ENCODE assay signal across 22 cellular contexts in the genomic region with DNA sequence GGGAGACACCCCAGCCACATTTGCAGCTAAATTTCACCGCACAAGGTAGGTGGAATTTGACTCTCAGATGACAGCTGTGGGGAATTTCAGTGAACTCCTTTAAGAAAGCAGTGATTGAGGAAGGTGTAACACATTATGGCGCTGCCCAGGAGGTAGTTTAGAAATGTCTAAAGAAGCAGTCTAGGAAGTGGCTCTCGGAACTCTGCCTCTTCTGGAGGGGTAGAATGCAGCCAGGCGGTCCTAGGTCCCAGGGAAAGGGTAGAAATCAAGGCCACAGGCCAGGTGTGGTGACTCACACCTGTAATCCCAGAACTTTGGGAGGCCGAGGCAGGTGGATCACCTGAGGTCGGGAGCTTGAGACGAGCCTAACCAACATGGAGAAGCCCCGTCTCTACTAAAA.
DNase-seq lines count a peak whose midpoint lies in the region; ATAC-seq and TF ChIP-seq lines count a peak whose summit lies in the region.
"Had no signal": no experiment of that assay in that cellular context is flagged by ENCODE, and none has a peak within 500 bp of the region (broad histone marks: within the 10 kb centered on the region; RNA-seq: fewer than 3 reads in every experiment).

No MANE protein-coding gene starts in this region.

- H3K27me3 Mint-ChIP-seq in chondrocyte (ENCODE audit: low read depth) (no peaks in the 10 kb centered on the region), progenitor cell of endocrine pancreas (no peaks in the 10 kb centered on the region)

- H3K4me1 ChIP-seq in right atrium auricular region (peaks cover 0 to 44% of the 10 kb centered on the region in 2 donors), vagina (peaks cover 54% of the 10 kb centered on the region)

- H3K9me3 ChIP-seq in right atrium auricular region: no peaks in the 10 kb centered on the region
- H3K9me3 ChIP-seq in vagina: no peaks in the 10 kb centered on the region
- H3K9me3 ChIP-seq: BE2C, SJSA1 had no signal

- TF ChIP-seq CTCF in right atrium auricular region (IDR thresholded peaks at IDR 0.05): no peak
- TF ChIP-seq CTCF in chondrocyte (IDR thresholded peaks at IDR 0.05): no peak
- TF ChIP-seq CTCF in progenitor cell of endocrine pancreas (IDR thresholded peaks at IDR 0.05; ENCODE audit: unreplicated experiment): no peak
- TF ChIP-seq CTCF in vagina (IDR thresholded peaks at IDR 0.05): no peak

- H3K27ac Mint-ChIP-seq in chondrocyte (ENCODE audit: unreplicated experiment) (no peak overlapping the region), progenitor cell of endocrine pancreas (peak overlapping the region; percentile 7)
- H3K27ac Mint-ChIP-seq: CD8-positive, alpha-beta T cell had no signal

- no peaks in the 10 kb centered on the region for H3K9me3 Mint-ChIP-seq in chondrocyte (ENCODE audit: low read depth)
- H3K9me3 Mint-ChIP-seq in progenitor cell of endocrine pancreas (ENCODE audit: low read depth): peaks cover 3% of the 10 kb centered on the region
- H3K9me3 Mint-ChIP-seq: CD8-positive, alpha-beta T cell had no signal

- TF ChIP-seq POLR2A in vagina (IDR thresholded peaks at IDR 0.05): no peak

- no peak overlapping the region for H3K4me3 Mint-ChIP-seq in chondrocyte (ENCODE audit: unreplicated experiment)
- H3K4me3 Mint-ChIP-seq in progenitor cell of endocrine pancreas (ENCODE audit: low read depth): no peak overlapping the region
- H3K4me3 Mint-ChIP-seq: CD8-positive, alpha-beta T cell had no signal

- no peaks in the 10 kb centered on the region for H3K36me3 Mint-ChIP-seq in chondrocyte (ENCODE audit: low read depth)
- H3K36me3 Mint-ChIP-seq in progenitor cell of endocrine pancreas (ENCODE audit: insufficient read depth): peaks cover 4% of the 10 kb centered on the region
- H3K36me3 Mint-ChIP-seq: CD8-positive, alpha-beta T cell had no signal

- H3K4me1 Mint-ChIP-seq in chondrocyte (ENCODE audit: low read depth) (peaks cover 60% of the 10 kb centered on the region), progenitor cell of endocrine pancreas (ENCODE audit: low read depth) (peaks cover 24% of the 10 kb centered on the region)

- peak; percentile 31 for DNase-seq in cardiac septum (ENCODE audit: low spot score)
- no peak for DNase-seq in right atrium auricular region (ENCODE audit: low spot score)
- DNase-seq in chondrocyte (ENCODE audit: low spot score): peak; percentile 17
- no peak for DNase-seq in progenitor cell of endocrine pancreas (ENCODE audit: low spot score, unreplicated experiment)
- DNase-seq in vagina (ENCODE audit: extremely low spot score in 2 of 2): no peak
- DNase-seq in NK-92 treated with Interleukin-12 subunit alpha and Interleukin-12 subunit beta, amount 100 ng/mL, for 24 hours (lab: John Stamatoyannopoulos, UW): no peak
- no peak for DNase-seq in NCI-H748 treated with DMSO at 0.1 percent for 48 hours (lab: John Stamatoyannopoulos, UW)
- DNase-seq: BE2C; CD8-positive, alpha-beta T cell; DMS53; EL; GM23248; HCEC 1CT; KG1; NCI-H1417 treated with DMSO at 0.1 percent for 48 hours; NCI-H1930; NCI-H226; NCI-H524 treated with DMSO at 0.1 percent for 48 hours; PC-9 had no signal

- H3K4me3 ChIP-seq in right atrium auricular region: no peak overlapping the region
- no peak overlapping the region for H3K4me3 ChIP-seq in vagina
- H3K4me3 ChIP-seq: GM12878, GM23248, PC-9, SJSA1 had no signal

- H3K36me3 ChIP-seq in right atrium auricular region (no peaks in the 10 kb centered on the region), vagina (no peaks in the 10 kb centered on the region)
- H3K36me3 ChIP-seq: BE2C, SJSA1 had no signal

- ATAC-seq in GM18867 (IDR thresholded peaks at IDR 0.05; ENCODE audit: unreplicated experiment): no peak
- ATAC-seq: CD8-positive, alpha-beta T cell had no signal

- H3K27ac ChIP-seq in right atrium auricular region (no peak overlapping the region), vagina (peak overlapping the region; percentile 62)
- H3K27ac ChIP-seq: GM23248, PC-9, SJSA1 had no signal

- intact Hi-C loops in cardiac septum (cut with DNase I): no loop called here
- intact Hi-C loops in vagina (cut with DNase I): no loop called here

- H3K27me3 ChIP-seq in right atrium auricular region (no peaks in the 10 kb centered on the region), vagina (no peaks in the 10 kb centered on the region)
- H3K27me3 ChIP-seq: BE2C, SJSA1 had no signal

Comparison
In these comparisons a context has a peak if more than half of its experiments do, and no peak if none do; other contexts are left out.
1. DNase-seq: peak in cardiac septum (single experiment) and chondrocyte (single experiment); none in right atrium auricular region (single experiment), progenitor cell of endocrine pancreas (single experiment), vagina (0 of 2), NK-92 treated with Interleukin-12 subunit alpha and Interleukin-12 subunit beta, amount 100 ng/mL, for 24 hours (single experiment) and NCI-H748 treated with DMSO at 0.1 percent for 48 hours (single experiment).